ENCODE assay signal across 17 cellular contexts in the genomic region with DNA sequence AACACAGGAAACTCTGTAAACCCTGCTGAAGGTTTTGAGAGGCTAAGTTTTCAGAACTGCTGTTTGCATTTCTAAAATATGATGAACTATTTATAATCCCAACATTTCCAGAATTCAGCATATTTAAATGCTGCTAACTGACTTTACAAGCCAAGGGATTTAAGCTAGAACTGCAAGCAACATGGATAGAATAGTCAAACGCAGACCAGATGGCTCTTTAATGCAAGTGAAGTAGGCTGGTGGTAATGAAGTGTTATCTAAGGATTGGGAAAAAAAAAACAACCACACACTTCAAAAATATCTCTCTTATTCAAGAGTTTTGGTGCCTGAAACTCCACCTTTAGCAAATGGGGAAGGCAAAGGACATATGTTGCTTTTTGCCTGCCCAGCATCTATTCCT.
"Had no signal": no experiment of that assay in that cellular context is flagged by ENCODE, and none has a peak within 500 bp of the region (broad histone marks: within the 10 kb centered on the region; RNA-seq: fewer than 3 reads in every experiment).

No MANE protein-coding gene starts in this region.

- H3K36me3 ChIP-seq: ascending aorta, tibial artery, uterus had no signal

- H3K27me3 ChIP-seq: ascending aorta, uterus had no signal

- H3K4me3 ChIP-seq: ascending aorta, tibial artery, uterus had no signal

- H3K27ac ChIP-seq: ascending aorta, epithelial cell of prostate, tibial artery, uterus had no signal

- H3K9me3 ChIP-seq: ascending aorta, tibial artery, uterus had no signal

- H3K4me1 ChIP-seq: ascending aorta, uterus had no signal

- DNase-seq: activated CD4-positive, alpha-beta memory T cell treated with anti-CD3 and anti-CD28 coated beads for 36 hours; activated CD4-positive, alpha-beta T cell treated with anti-CD3 and anti-CD28 coated beads for 36 hours; activated CD8-positive, alpha-beta memory T cell treated with anti-CD3 and anti-CD28 coated beads, Interleukin-2, amount 10 ng/mL, durations not matched to agents 7 days and 5 days; activated naive CD4-positive, alpha-beta T cell treated with anti-CD3 and anti-CD28 coated beads for 36 hours; activated naive CD8-positive, alpha-beta T cell treated with anti-CD3 and anti-CD28 coated beads, Interleukin-2, amount 50 U/mL, for 24 hours; activated T-cell treated with anti-CD3 and anti-CD28 coated beads, Interleukin-2, amount 50 U/mL, for 1 hour; dermis blood vessel endothelial cell; effector memory CD8-positive, alpha-beta T cell; kidney glomerular epithelial cell; nucleus accumbens; posterior cingulate gyrus; retina; tibial artery; uterus had no signal

- ATAC-seq: activated CD4-positive, alpha-beta T cell treated with anti-CD3 and anti-CD28 coated beads for 36 hours; activated CD8-positive, alpha-beta memory T cell treated with anti-CD3 and anti-CD28 coated beads, Interleukin-2, amount 10 ng/mL, durations not matched to agents 7 days and 5 days; activated naive CD8-positive, alpha-beta T cell treated with anti-CD3 and anti-CD28 coated beads, Interleukin-2, amount 50 U/mL, for 24 hours; effector memory CD8-positive, alpha-beta T cell; stimulated activated effector memory CD8-positive, alpha-beta T cell treated with anti-CD3 and anti-CD28 coated beads, Interleukin-12 subunit alpha, Interleukin-12 subunit beta, amount 100 ng/mL, for 72 hours had no signal
